In genomic region chr13:70206671-70207070, GRCh38 we compare ENCODE assay signal across 26 cellular contexts.
"Had no signal": no experiment of that assay in that cellular context is flagged by ENCODE, and none has a peak within 500 bp of the region (broad histone marks: within the 10 kb centered on the region; RNA-seq: fewer than 3 reads in every experiment).

No MANE protein-coding gene starts in this region.

- H3K4me3 ChIP-seq: colonic mucosa, esophagus squamous epithelium, gastrocnemius medialis, heart right ventricle, left lung, lower lobe of right lung, mucosa of descending colon had no signal

- ATAC-seq: effector memory CD8-positive, alpha-beta T cell; esophagus mucosa; gastrocnemius medialis; heart right ventricle; left cardiac atrium; left lung; left ventricle myocardium superior; lower lobe of right lung; mucosa of descending colon had no signal

- H3K36me3 ChIP-seq: colonic mucosa, esophagus squamous epithelium, gastrocnemius medialis, heart right ventricle, left lung, lower lobe of right lung had no signal

- H3K27me3 ChIP-seq: colonic mucosa, esophagus squamous epithelium, gastrocnemius medialis, heart right ventricle, left lung had no signal

- H3K27ac ChIP-seq: colonic mucosa, epithelial cell of prostate, esophagus squamous epithelium, gastrocnemius medialis, heart right ventricle, left lung, lower lobe of right lung had no signal

- H3K9me3 ChIP-seq: colonic mucosa, gastrocnemius medialis, lower lobe of right lung had no signal

- H3K4me1 ChIP-seq: colonic mucosa, esophagus squamous epithelium, gastrocnemius medialis, heart right ventricle, left lung, lower lobe of right lung had no signal

- DNase-seq: colonic mucosa; cortex of kidney; effector CD8-positive, alpha-beta T cell; effector memory CD8-positive, alpha-beta T cell; endodermal cell; erythroblast; esophagus squamous epithelium; foreskin fibroblast; foreskin melanocyte; gastrocnemius medialis; glutamatergic neuron; head of caudate nucleus; heart right ventricle; hippocampal formation; left cardiac atrium; left lung; left ventricle myocardium superior; lower lobe of right lung; mesenchymal stem cell; mucosa of descending colon; naive B cell had no signal

- FAIRE-seq: endometrium, islet of Langerhans, keratinocyte had no signal
